In genomic region chr4:155618183-155618838, GRCh38 we compare ENCODE assay signal across 17 cellular contexts. TPM values are rescaled to one million over a fixed set of nuclear protein-coding genes. Genes with fewer than 3 reads are reported as not detected.
DNase-seq lines count a peak whose midpoint lies in the region; ATAC-seq and TF ChIP-seq lines count a peak whose summit lies in the region.
"Had no signal": no experiment of that assay in that cellular context is flagged by ENCODE, and none has a peak within 500 bp of the region (broad histone marks: within the 10 kb centered on the region; RNA-seq: fewer than 3 reads in every experiment).

No MANE protein-coding gene starts in this region.

- intact Hi-C loops in Right ventricle myocardium superior (cut with DNase I) (no loop called here), heart left ventricle (cut with DNase I) (loop anchor here in 1 of 10 donors (5.0 kb wide), 1 partner anchor 44 kb away; no protein-coding TSS in a partner anchor), right cardiac atrium (cut with DNase I) (no loop called here)

- H3K27me3 ChIP-seq in right atrium auricular region (no peaks in the 10 kb centered on the region), heart left ventricle (no peaks in the 10 kb centered on the region), right cardiac atrium (ENCODE audit: control insufficient read depth, insufficient read depth) (no peaks in the 10 kb centered on the region)
- H3K27me3 ChIP-seq: BE2C had no signal

- DNase-seq in Right ventricle myocardium superior, result no peak
- no peak for DNase-seq in right atrium auricular region (ENCODE audit: low spot score)
- no peak for DNase-seq in heart left ventricle
- DNase-seq in right cardiac atrium, result peak in 1 of 3 donors; percentile 53
- DNase-seq in UCSD-AML1 (lab: John Stamatoyannopoulos, UW; ENCODE audit: unreplicated experiment), result no peak
- DNase-seq in 8988T, result no peak
- DNase-seq in HPDE6-E6E7 (ENCODE audit: extremely low spot score), result no peak
- DNase-seq: BE2C; CD8-positive, alpha-beta T cell; COR-L47; DMS153; DMS79 treated with DMSO at 0.1 percent for 48 hours; EL; GOT3; H9 had no signal

- H3K4me3 ChIP-seq in right atrium auricular region, result no peak overlapping the region
- no peak overlapping the region for H3K4me3 ChIP-seq in heart left ventricle
- H3K4me3 ChIP-seq in right cardiac atrium (ENCODE audit: low read length), result no peak overlapping the region

- 71 to 86% (median 79%) methylated on average over 8 of the region's 8 CpGs for WGBS in heart left ventricle, 4 donors
- WGBS in right cardiac atrium, result 75% methylated on average over 8 of the region's 8 CpGs

- H3K4me1 ChIP-seq in right atrium auricular region (peaks cover 0 to 4% of the 10 kb centered on the region in 2 donors), heart left ventricle (peaks cover 0 to 37% (median 3%) of the 10 kb centered on the region in 12 donors), right cardiac atrium (ENCODE audit: control insufficient read depth, insufficient read depth, low read length) (no peaks in the 10 kb centered on the region)

- ATAC-seq in Right ventricle myocardium superior (ENCODE audit: poor library complexity), result peak; percentile 54
- peak in 3 of 4 donors; percentile 45 to 52 (median 46) for ATAC-seq in heart left ventricle
- ATAC-seq in right cardiac atrium, result peak; percentile 55 to 57
- ATAC-seq: CD8-positive, alpha-beta T cell had no signal

- TF ChIP-seq POLR2A in heart left ventricle (IDR thresholded peaks at IDR 0.05), result no peak

- TF ChIP-seq CTCF in right atrium auricular region (IDR thresholded peaks at IDR 0.05) (no peak), heart left ventricle (IDR thresholded peaks at IDR 0.05) (no peak)

- H3K36me3 ChIP-seq in right atrium auricular region, result no peaks in the 10 kb centered on the region
- no peaks in the 10 kb centered on the region for H3K36me3 ChIP-seq in heart left ventricle
- H3K36me3 ChIP-seq: BE2C had no signal

- H3K27ac ChIP-seq in right atrium auricular region (no peak overlapping the region), heart left ventricle (peak overlapping the region in 10 of 12 donors; percentile 1 to 78 (median 45)), right cardiac atrium (ENCODE audit: low read length) (no peak overlapping the region)
- H3K27ac ChIP-seq: C4-2B had no signal

- H3K9me3 ChIP-seq in right atrium auricular region (no peaks in the 10 kb centered on the region), heart left ventricle (peaks cover 0 to 5% (median 0%) of the 10 kb centered on the region in 12 donors), right cardiac atrium (ENCODE audit: control insufficient read depth, low read length) (no peaks in the 10 kb centered on the region)
- H3K9me3 ChIP-seq: BE2C had no signal

RNA-seq across cellular contexts. Expression of gene GUCY1A1, which starts 48.3 kb away (rescaled TPM):
- total RNA-seq in Right ventricle myocardium superior (82.5 TPM), right atrium auricular region (10 to 100 TPM; 35.5 to 52.5 TPM), heart left ventricle (100 to 1,000 TPM in 1 of 9 donors, 10 to 100 TPM in 8; 44.0 to 103 (median 68.3) TPM), right cardiac atrium (10 to 100 TPM; 43.6 to 82.5 (median 64.3) TPM)
- polyA plus RNA-seq in heart left ventricle (10 to 100 TPM in 1 of 2 donors, 1 to 10 TPM in 1; 7.7 to 13.2 TPM), right cardiac atrium (9.9 TPM)
- total RNA-seq: CD8-positive, alpha-beta T cell; H9 had no signal
- polyA plus RNA-seq: IgD-negative memory B cell had no signal

Comparison
In these comparisons a context has a peak if more than half of its experiments do, and no peak if none do; other contexts are left out.
1. H3K27ac ChIP-seq: peak in heart left ventricle (10 of 12); none in right atrium auricular region (0 of 2) and right cardiac atrium (single experiment).
2. Peak in every context shown above with its lines, with median percentiles within 50 percentile points of each other: ATAC-seq.